ENCODE assay signal across 8 cellular contexts in genomic region chr16:54930034-54930938, GRCh38. TPM values are rescaled to one million over a fixed set of nuclear protein-coding genes. Genes with fewer than 3 reads are reported as not detected.
DNase-seq lines count a peak whose midpoint lies in the region; ATAC-seq and TF ChIP-seq lines count a peak whose summit lies in the region.

Gene IRX5, plus strand, starts transcription at chr16:54930865. Its CDS starts 334 bp downstream, at chr16:54931199.

- H3K9ac ChIP-seq in iPS-18a (ENCODE audit: low read length) = peak within 1 kb of the TSS; percentile 62

- CTCF ChIA-PET in MCF 10A (lab: Yijun Ruan, JAX) = interaction anchor here (0.5 to 1.8 kb wide), 14 partner anchors 16 to 1144 kb away, joined by 3 to 6 read pairs (median 3); no protein-coding TSS in a partner anchor

- H3K4me1 Mint-ChIP-seq in MCF 10A (ENCODE audit: insufficient read depth, unreplicated experiment) = peaks cover 21% of the 10 kb centered on the region

- peaks cover 48% of the 10 kb centered on the region for H3K36me3 Mint-ChIP-seq in MCF 10A (ENCODE audit: insufficient read depth, unreplicated experiment)

- no peaks in the 10 kb centered on the region for H3K9me3 Mint-ChIP-seq in MCF 10A (ENCODE audit: unreplicated experiment)

- H3K27ac ChIP-seq in iPS-18a (ENCODE audit: low read length) = no peak within 1 kb of the TSS

- no peaks in the 10 kb centered on the region for H3K9me3 ChIP-seq in iPS-18a (ENCODE audit: control insufficient read depth, low read depth, low read length)

- TF ChIP-seq CTCF in MCF 10A (IDR thresholded peaks at IDR 0.05; ENCODE audit: unreplicated experiment) (no peak), retinal pigment epithelial cell (conservative IDR thresholded peaks at IDR 0.05; ENCODE audit: low read depth, low read length) (no peak)

- H3K4me3 Mint-ChIP-seq in MCF 10A (ENCODE audit: unreplicated experiment) = peak within 1 kb of the TSS; percentile 88

- H3K4me3 ChIP-seq in iPS-18a (ENCODE audit: low read length) (peak within 1 kb of the TSS; percentile 80), retinal pigment epithelial cell (ENCODE audit: low read length) (peak within 1 kb of the TSS; percentile 67)

- no peaks in the 10 kb centered on the region for H3K36me3 ChIP-seq in iPS-18a (ENCODE audit: control insufficient read depth, low read depth, low read length)

- peaks cover 83% of the 10 kb centered on the region for H3K27me3 ChIP-seq in iPS-18a (ENCODE audit: control insufficient read depth, insufficient read depth, low read length)

- peak within 1 kb of the TSS; percentile 97 for H3K27ac Mint-ChIP-seq in MCF 10A (ENCODE audit: low read depth, unreplicated experiment)

- POLR2A ChIA-PET in MCF 10A (lab: Yijun Ruan, JAX) = interaction anchor here (0.5 to 17.6 kb wide), 49 partner anchors 7 to 1427 kb away, joined by 3 to 352 read pairs (median 4); partner anchors contain the start of genes AKTIP, FTO, IRX3 and RPGRIP1L

- no peak for ATAC-seq in HG03342 (IDR thresholded peaks at IDR 0.05; ENCODE audit: unreplicated experiment)

- H3K27me3 Mint-ChIP-seq in MCF 10A (ENCODE audit: insufficient read depth, unreplicated experiment) = no peaks in the 10 kb centered on the region

- intact Hi-C loops in MCF 10A (cut with micrococcal nuclease) = loop anchor here (5.0 to 10.0 kb wide), 4 partner anchors 283 to 848 kb away; no protein-coding TSS in a partner anchor

- DNase-seq in activated naive CD4-positive, alpha-beta T cell treated with Interleukin-2 at 50 U/mL for 16 hours = peak; percentile 37
- no peak for DNase-seq in activated naive CD4-positive, alpha-beta T cell treated with anti-CD3 and anti-CD28 coated beads, Interleukin-2, amount 50 U/mL, for 16 hours
- peak; percentile 67 for DNase-seq in NAMALWA (ENCODE audit: low spot score)
- peak; percentile 86 to 87 for DNase-seq in SHP77 (lab: John Stamatoyannopoulos, UW)
- DNase-seq in MCF 10A (ENCODE audit: unreplicated experiment) = peak; percentile 97
- DNase-seq in retinal pigment epithelial cell (ENCODE audit: low read depth) = peak; percentile 50

- peaks cover 20% of the 10 kb centered on the region for H3K4me1 ChIP-seq in iPS-18a (ENCODE audit: control insufficient read depth, low read depth, low read length)

- no TSS peak for BruUV-seq in MCF 10A (replicated peaks; lab: Mats Ljungman, UMichigan)

RNA-seq across cellular contexts. Expression of gene IRX5, which starts in this region (rescaled TPM):
- total RNA-seq in MCF 10A (2022) = 6.1 and 7.8 TPM in 2 replicates
